In genomic region chr20:40606660-40607059, GRCh38 we compare ENCODE assay signal across 2 cellular contexts.
TF ChIP-seq lines count a peak whose summit lies in the region.

No MANE protein-coding gene starts in this region.

TF ChIP-seq in GM23338, 12 proteins besides CTCF, POLR2A, EP300 and RAD21 (continued from another document):
- TF ChIP-seq REST (IDR thresholded peaks at IDR 0.05; ENCODE audit: unreplicated experiment) (no peak), ETS1 (IDR thresholded peaks at IDR 0.05) (no peak), ZNF462 (CRISPR knock-in tag; IDR thresholded peaks at IDR 0.05) (no peak), CREB1 (CRISPR knock-in tag; IDR thresholded peaks at IDR 0.05; ENCODE audit: low read depth) (no peak), ZNF331 (CRISPR knock-in tag; IDR thresholded peaks at IDR 0.05; ENCODE audit: low read depth) (no peak)

TF ChIP-seq in H1, 55 proteins besides CTCF, POLR2A, EP300 and RAD21 (continued from another document):
- no peak for TF ChIP-seq CHD7 (IDR thresholded peaks at IDR 0.05; ENCODE audit: insufficient replicate concordance, low read length)
- TF ChIP-seq BRCA1 (IDR thresholded peaks at IDR 0.05; ENCODE audit: low read depth, low read length), result no peak
- TF ChIP-seq KDM4A (IDR thresholded peaks at IDR 0.05; ENCODE audit: low read depth, low read length, severe bottlenecking), result no peak
- no peak for TF ChIP-seq PHF8 (conservative IDR thresholded peaks at IDR 0.05; ENCODE audit: low read depth, low read length)
- TF ChIP-seq EGR1 (IDR thresholded peaks at IDR 0.05; ENCODE audit: borderline replicate concordance, low read depth, low read length), result no peak
- TF ChIP-seq USF2 (IDR thresholded peaks at IDR 0.05; ENCODE audit: low read length), result no peak
- no peak for TF ChIP-seq JUN (IDR thresholded peaks at IDR 0.05; ENCODE audit: low read depth, low read length)
- TF ChIP-seq SIN3A (conservative IDR thresholded peaks at IDR 0.05 in 1 of 2, IDR thresholded peaks at IDR 0.05 in 1 of 2; ENCODE audit: low read depth in 1 of 2, low read length in 2 of 2), result no peak
- TF ChIP-seq TAF1 (IDR thresholded peaks at IDR 0.05; ENCODE audit: low read depth, low read length), result no peak
- TF ChIP-seq RBBP5 (IDR thresholded peaks at IDR 0.05; ENCODE audit: borderline replicate concordance, low read depth, low read length), result no peak
- no peak for TF ChIP-seq RFX5 (IDR thresholded peaks at IDR 0.05; ENCODE audit: borderline replicate concordance, low read depth, low read length)
- TF ChIP-seq TBP (IDR thresholded peaks at IDR 0.05; ENCODE audit: low read depth, low read length), result no peak
- TF ChIP-seq RXRA (IDR thresholded peaks at IDR 0.05; ENCODE audit: insufficient read depth, low read depth, low read length), result no peak
- no peak for TF ChIP-seq TEAD4 (IDR thresholded peaks at IDR 0.05; ENCODE audit: low read depth, low read length)
- TF ChIP-seq HDAC6 (IDR thresholded peaks at IDR 0.05; ENCODE audit: low read depth, low read length), result no peak
